8 cellular contexts compared by ENCODE assay signal in genomic region chr1:120144076-120145025, GRCh38. TPM values are rescaled to one million over a fixed set of nuclear protein-coding genes. Genes with fewer than 3 reads are reported as not detected.
DNase-seq lines count a peak whose midpoint lies in the region; ATAC-seq and TF ChIP-seq lines count a peak whose summit lies in the region.
"Not testable (repeated sequence)": the region's sequence is repeated elsewhere in the genome, so short reads cannot be mapped to it uniquely, and the experiment has no call there.

No MANE protein-coding gene starts in this region.

- not testable (repeated sequence) for H3K79me2 ChIP-seq in GM23248 (ENCODE audit: insufficient read depth); SK-N-SH (ENCODE audit: insufficient read depth)

- WGBS in GM23248 (ENCODE audit: low coverage in 1 of 2, low lambda C conversion rate in 2 of 2, missing lambda C conversion rate in 2 of 2), 2 experiments, result 4 to 7% methylated on average over 3 of the region's 4 CpGs
- WGBS in SK-N-SH (ENCODE audit: low lambda C conversion rate), result 97% methylated on average over 3 of the region's 4 CpGs
- WGBS in right lobe of liver (ENCODE audit: insufficient coverage, low coverage, low lambda C conversion rate, missing lambda C conversion rate), result 72% methylated on average over 3 of the region's 4 CpGs
- WGBS in psoas muscle, 3 donors, result 84 to 90% (median 86%) methylated on average over 3 of the region's 4 CpGs
- whole genome bisulfite sequencing in aorta, 2 donors, result 50 to 58% methylated on average over 3 of the region's 4 CpGs

- not testable (repeated sequence) for TF ChIP-seq CTCF in SK-N-SH (IDR thresholded peaks at IDR 0.05); brain microvascular endothelial cell (IDR thresholded peaks at IDR 0.05; ENCODE audit: low read depth, low read length, missing control alignments); foreskin keratinocyte (conservative IDR thresholded peaks at IDR 0.05); right lobe of liver (IDR thresholded peaks at IDR 0.05); psoas muscle (IDR thresholded peaks at IDR 0.05)

- not testable (repeated sequence) for H3K9me3 Mint-ChIP-seq in activated CD8-positive, alpha-beta T cell treated with anti-CD3 and anti-CD28 coated beads, Interleukin-2, amount 10 ng/mL, durations not matched to agents 7 days and 5 days (ENCODE audit: insufficient read depth)

- not testable (repeated sequence) for TF ChIP-seq RAD21 in SK-N-SH (IDR thresholded peaks at IDR 0.05; ENCODE audit: low read length)

- TF ChIP-seq EP300 in SK-N-SH (IDR thresholded peaks at IDR 0.05; ENCODE audit: borderline replicate concordance in 1 of 2, low read depth in 1 of 2, low read length in 1 of 2), result not testable (repeated sequence)

- H3K36me3 Mint-ChIP-seq in activated CD8-positive, alpha-beta T cell treated with anti-CD3 and anti-CD28 coated beads, Interleukin-2, amount 10 ng/mL, durations not matched to agents 7 days and 5 days (ENCODE audit: low read depth), result not testable (repeated sequence)

- POLR2A ChIA-PET in SK-N-SH (lab: Yijun Ruan, JAX); activated CD8-positive, alpha-beta T cell treated with anti-CD3 and anti-CD28 coated beads, Interleukin-2, amount 10 ng/mL, durations not matched to agents 7 days and 5 days (lab: Charles Lee): not testable (repeated sequence)

- not testable (repeated sequence) for H3K36me3 ChIP-seq in GM23248 (ENCODE audit: low read depth); SK-N-SH (replicated peaks in 1 of 2; ENCODE audit: control insufficient read depth in 1 of 2, insufficient read depth in 2 of 2, low read length in 1 of 2); brain microvascular endothelial cell (replicated peaks); right lobe of liver; psoas muscle (ENCODE audit: insufficient read depth in 1 of 2, low read depth in 1 of 2); aorta (ENCODE audit: control insufficient read depth in 1 of 2, insufficient read depth in 2 of 2, low read length in 1 of 2)

- not testable (repeated sequence) for H4K20me1 ChIP-seq in GM23248 (ENCODE audit: insufficient read depth); SK-N-SH (ENCODE audit: insufficient read depth)

- intact Hi-C loops in right lobe of liver (cut with DNase I); psoas muscle (cut with DNase I): not testable (repeated sequence)
- intact Hi-C loops in aorta (cut with DNase I), result loop anchor here (5.0 to 10.0 kb wide), 2 partner anchors 197 to 200 kb away; no protein-coding TSS in a partner anchor

- CTCF ChIA-PET in SK-N-SH (lab: Yijun Ruan, JAX); activated CD8-positive, alpha-beta T cell treated with anti-CD3 and anti-CD28 coated beads, Interleukin-2, amount 10 ng/mL, durations not matched to agents 7 days and 5 days (lab: Charles Lee): not testable (repeated sequence)

- H3K4me1 ChIP-seq in GM23248 (ENCODE audit: insufficient read depth) (peaks cover 38% of the 10 kb centered on the region), SK-N-SH (ENCODE audit: control insufficient read depth in 1 of 2, insufficient read depth in 2 of 2, low read depth in 1 of 2, low read length in 1 of 2) (peaks cover 0 to 13% of the 10 kb centered on the region in 2 experiments; a peak in 1 of 4 replicates)
- H3K4me1 ChIP-seq in foreskin keratinocyte; right lobe of liver; psoas muscle; aorta (ENCODE audit: control insufficient read depth in 1 of 2, insufficient read depth in 2 of 2, low read length in 2 of 2): not testable (repeated sequence)

- H3F3A ChIP-seq in GM23248 (ENCODE audit: insufficient read depth), result peaks cover 47% of the 10 kb centered on the region
- not testable (repeated sequence) for H3F3A ChIP-seq in SK-N-SH (replicated peaks; ENCODE audit: insufficient read depth)

- H3K27ac Mint-ChIP-seq in activated CD8-positive, alpha-beta T cell treated with anti-CD3 and anti-CD28 coated beads, Interleukin-2, amount 10 ng/mL, durations not matched to agents 7 days and 5 days, result peak overlapping the region; percentile 66

- not testable (repeated sequence) for ATAC-seq in activated CD8-positive, alpha-beta T cell treated with anti-CD3 and anti-CD28 coated beads, Interleukin-2, amount 10 ng/mL, durations not matched to agents 7 days and 5 days
- peak; percentile 52 for ATAC-seq in foreskin keratinocyte
- peak; percentile 71 to 83 (median 76) for ATAC-seq in right lobe of liver
- ATAC-seq in psoas muscle, result peak; percentile 19 to 66 (median 50)
- peak; percentile 85 for ATAC-seq in aorta (ENCODE audit: low FRiP score)

- H3K4me3 ChIP-seq in GM23248, result peak overlapping the region; percentile 26; the same call in 1 of the 2 replicates
- not testable (repeated sequence) for H3K4me3 ChIP-seq in SK-N-SH (ENCODE audit: low read depth in 2 of 2, low read length in 1 of 2); brain microvascular endothelial cell (ENCODE audit: low read depth, low read length); right lobe of liver; psoas muscle; aorta (ENCODE audit: low read length in 2 of 2)

- DNase-seq in GM23248 (peak; percentile 43), aorta (peak; percentile 46 to 71)
- not testable (repeated sequence) for DNase-seq in SK-N-SH; activated CD8-positive, alpha-beta T cell treated with anti-CD3 and anti-CD28 coated beads, Interleukin-2, amount 10 ng/mL, durations not matched to agents 7 days and 5 days; brain microvascular endothelial cell; foreskin keratinocyte; right lobe of liver; psoas muscle

- not testable (repeated sequence) for H3K27me3 ChIP-seq in GM23248 (replicated peaks; ENCODE audit: insufficient read depth); SK-N-SH (ENCODE audit: insufficient read depth); brain microvascular endothelial cell (replicated peaks); foreskin keratinocyte; right lobe of liver; psoas muscle (ENCODE audit: insufficient read depth in 3 of 3, low read length in 2 of 3); aorta (ENCODE audit: control insufficient read depth in 1 of 2, insufficient read depth in 2 of 2, low read length in 1 of 2)

- H2AFZ ChIP-seq in GM23248 (0 out of 2 replicates have a peak overlapping the region, but pooled peaks have one; percentile 8), SK-N-SH (ENCODE audit: low read depth) (peak overlapping the region; percentile 29; the same call in 1 of the 2 replicates)

- not testable (repeated sequence) for H3K27me3 Mint-ChIP-seq in activated CD8-positive, alpha-beta T cell treated with anti-CD3 and anti-CD28 coated beads, Interleukin-2, amount 10 ng/mL, durations not matched to agents 7 days and 5 days (ENCODE audit: low read depth)

- in situ Hi-C loops in GM23248 (cut with MboI); brain microvascular endothelial cell (cut with HindIII; ENCODE audit: low pct_ligation_motif_present, low sequenced_read_pairs): not testable (repeated sequence)

- not testable (repeated sequence) for TF ChIP-seq POLR2A in right lobe of liver (IDR thresholded peaks at IDR 0.05)

- peak overlapping the region; percentile 56 for H3K9ac ChIP-seq in GM23248
- H3K9ac ChIP-seq in SK-N-SH, result peak overlapping the region; percentile 21; the same call in 1 of the 2 replicates

- H3K9me2 ChIP-seq in GM23248 (ENCODE audit: insufficient read depth); SK-N-SH: not testable (repeated sequence)

- H3K27ac ChIP-seq in GM23248 (peak overlapping the region; percentile 85), SK-N-SH (ENCODE audit: low read depth in 2 of 2, low read length in 1 of 2) (peak overlapping the region; percentile 11 to 70; a peak in 3 of 4 replicates), brain microvascular endothelial cell (peak overlapping the region; percentile 73), aorta (ENCODE audit: low read depth in 1 of 2, low read length in 2 of 2) (peak overlapping the region in 1 of 2 donors; percentile 57)
- not testable (repeated sequence) for H3K27ac ChIP-seq in foreskin keratinocyte, right lobe of liver, psoas muscle

- not testable (repeated sequence) for H3K4me3 Mint-ChIP-seq in activated CD8-positive, alpha-beta T cell treated with anti-CD3 and anti-CD28 coated beads, Interleukin-2, amount 10 ng/mL, durations not matched to agents 7 days and 5 days

- H3K9me3 ChIP-seq in GM23248 (ENCODE audit: low read depth); SK-N-SH; right lobe of liver; psoas muscle; aorta (ENCODE audit: control insufficient read depth, low read length): not testable (repeated sequence)

- H3K4me2 ChIP-seq in GM23248 (ENCODE audit: unreplicated experiment), result peak overlapping the region; percentile 68
- H3K4me2 ChIP-seq in SK-N-SH, result not testable (repeated sequence)

- peaks cover 32% of the 10 kb centered on the region for H3K4me1 Mint-ChIP-seq in activated CD8-positive, alpha-beta T cell treated with anti-CD3 and anti-CD28 coated beads, Interleukin-2, amount 10 ng/mL, durations not matched to agents 7 days and 5 days (ENCODE audit: low read depth)

RNA-seq across cellular contexts. Expression of gene SEC22B, which starts 32.0 kb away (rescaled TPM):
- 62.1 and 68.1 TPM in 2 replicates for total RNA-seq in GM23248 (2014; rRNA removed; shearing (Covaris generic))
- polyA plus RNA-seq in GM23248 (2016; fragmentation: Nextera tagmentation; extraction: Ambion mirVana), result 101 TPM in 2 replicates
- polyA plus RNA-seq in SK-N-SH (2012; rRNA removed), result 15.2 and 20.1 TPM in 2 replicates
- 19.9 and 20.7 TPM in 2 replicates for polyA plus RNA-seq in SK-N-SH (2012; cell fraction: cytosol; rRNA removed)
- polyA plus RNA-seq in SK-N-SH (2012; cell fraction: nucleus; rRNA removed), result 11.2 and 26.4 TPM in 2 replicates
- 10 to 100 TPM; 21.9 to 22.4 TPM for total RNA-seq in activated CD8-positive, alpha-beta T cell treated with anti-CD3 and anti-CD28 coated beads, Interleukin-2, amount 10 ng/mL, durations not matched to agents 7 days and 5 days
- 16.4 and 17.8 TPM in 2 replicates for total RNA-seq in foreskin keratinocyte
- 10.3 TPM in 2 replicates for polyA plus RNA-seq in foreskin keratinocyte
- 10 to 100 TPM; 17.3 to 26.8 (median 20.8) TPM for total RNA-seq in right lobe of liver
- total RNA-seq in psoas muscle, result 10 to 100 TPM; 14.7 to 24.4 (median 24.1) TPM
- 10 to 100 TPM; 14.2 to 26.9 (median 20.6) TPM for polyA plus RNA-seq in psoas muscle
- total RNA-seq in aorta, result 10 to 100 TPM; 34.2 to 39.7 TPM
- polyA plus RNA-seq in aorta, result 10 to 100 TPM; 23.7 to 26.6 TPM
